ENCODE assay signal across 1 cellular context in the genomic region with DNA sequence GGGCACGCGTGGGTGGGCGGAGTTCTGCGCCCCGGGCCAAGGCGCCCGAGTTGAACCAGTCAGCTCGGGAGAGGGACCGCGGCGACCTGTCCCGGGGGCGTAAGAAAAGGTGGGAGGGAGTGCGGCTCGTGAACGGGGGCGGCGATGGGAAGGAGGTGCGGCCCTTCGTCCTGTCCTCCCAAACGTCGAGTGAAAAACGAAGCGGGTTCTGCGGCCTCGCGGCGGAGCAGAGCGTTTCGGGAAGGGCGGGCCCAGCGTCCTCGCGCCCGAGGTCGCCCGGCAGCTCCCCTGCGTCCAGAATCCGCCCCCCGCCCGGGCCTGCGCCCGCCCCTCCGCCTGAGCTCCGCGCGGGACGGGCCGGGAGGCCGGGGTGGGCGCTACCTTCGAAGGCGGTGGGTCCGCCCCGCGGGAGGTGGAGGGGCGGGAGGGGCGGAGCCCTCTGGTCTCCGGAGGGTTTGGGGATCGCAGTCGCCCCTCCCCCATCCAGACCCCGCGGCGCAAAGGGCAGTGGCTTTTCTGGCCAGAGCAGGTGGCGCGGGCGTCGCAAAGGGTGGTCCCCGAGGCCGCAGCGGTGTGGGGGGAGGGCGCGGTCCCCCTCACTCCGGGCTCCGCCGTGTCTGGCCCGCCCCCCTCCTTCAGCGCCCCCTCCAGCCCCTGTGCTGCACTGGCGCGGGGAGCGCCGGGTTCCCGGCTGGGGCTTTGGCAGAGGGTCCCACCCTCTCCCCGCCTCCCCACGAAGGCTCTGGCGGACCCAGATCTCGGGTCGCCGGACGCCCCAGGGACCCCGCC.
A peak's percentile ranks its signal among the peaks of the same experiment; 100 is the strongest.
TF ChIP-seq lines count a peak whose summit lies in the region.

No MANE protein-coding gene starts in this region.

TF ChIP-seq in HepG2, 621 proteins besides CTCF, POLR2A, EP300 and RAD21 (continued from another document and continues in another):
- TF ChIP-seq, protein P1, sequence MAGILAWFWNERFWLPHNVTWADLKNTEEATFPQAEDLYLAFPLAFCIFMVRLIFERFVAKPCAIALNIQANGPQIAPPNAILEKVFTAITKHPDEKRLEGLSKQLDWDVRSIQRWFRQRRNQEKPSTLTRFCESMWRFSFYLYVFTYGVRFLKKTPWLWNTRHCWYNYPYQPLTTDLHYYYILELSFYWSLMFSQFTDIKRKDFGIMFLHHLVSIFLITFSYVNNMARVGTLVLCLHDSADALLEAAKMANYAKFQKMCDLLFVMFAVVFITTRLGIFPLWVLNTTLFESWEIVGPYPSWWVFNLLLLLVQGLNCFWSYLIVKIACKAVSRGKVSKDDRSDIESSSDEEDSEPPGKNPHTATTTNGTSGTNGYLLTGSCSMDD (CRISPR knock-in tag; IDR thresholded peaks at IDR 0.05), result no peak
- TF ChIP-seq MZF1 (CRISPR knock-in tag; IDR thresholded peaks at IDR 0.05; ENCODE audit: borderline replicate concordance), result no peak
- TF ChIP-seq STAG1 (CRISPR knock-in tag; IDR thresholded peaks at IDR 0.05), result no peak
- 0 out of 2 replicates have a peak, but pooled peaks have one; percentile 19 for TF ChIP-seq NFE2L1 (CRISPR knock-in tag; IDR thresholded peaks at IDR 0.05; ENCODE audit: borderline replicate concordance)
- TF ChIP-seq SMC3 (IDR thresholded peaks at IDR 0.05; ENCODE audit: low read length), result no peak
- 0 out of 2 replicates have a peak, but pooled peaks have one; percentile 30 for TF ChIP-seq ZNF205 (CRISPR knock-in tag; IDR thresholded peaks at IDR 0.05)
- TF ChIP-seq PCBP2 (optimal IDR thresholded peaks at IDR 0.05; ENCODE audit: low read depth, low read length, poor library complexity, severe bottlenecking), result no peak
- TF ChIP-seq, protein P2, sequence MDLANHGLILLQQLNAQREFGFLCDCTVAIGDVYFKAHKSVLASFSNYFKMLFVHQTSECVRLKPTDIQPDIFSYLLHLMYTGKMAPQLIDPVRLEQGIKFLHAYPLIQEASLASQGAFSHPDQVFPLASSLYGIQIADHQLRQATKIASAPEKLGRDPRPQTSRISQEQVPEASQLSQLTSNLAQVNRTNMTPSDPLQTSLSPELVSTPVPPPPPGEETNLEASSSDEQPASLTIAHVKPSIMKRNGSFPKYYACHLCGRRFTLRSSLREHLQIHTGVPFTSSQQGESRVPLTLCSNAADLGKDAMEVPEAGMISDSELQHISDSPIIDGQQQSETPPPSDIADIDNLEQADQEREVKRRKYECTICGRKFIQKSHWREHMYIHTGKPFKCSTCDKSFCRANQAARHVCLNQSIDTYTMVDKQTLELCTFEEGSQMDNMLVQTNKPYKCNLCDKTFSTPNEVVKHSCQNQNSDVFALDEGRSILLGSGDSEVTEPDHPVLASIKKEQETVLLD (CRISPR knock-in tag; IDR thresholded peaks at IDR 0.05; ENCODE audit: low read depth), result 0 out of 2 replicates have a peak, but pooled peaks have one; percentile 41
- TF ChIP-seq, protein P3, sequence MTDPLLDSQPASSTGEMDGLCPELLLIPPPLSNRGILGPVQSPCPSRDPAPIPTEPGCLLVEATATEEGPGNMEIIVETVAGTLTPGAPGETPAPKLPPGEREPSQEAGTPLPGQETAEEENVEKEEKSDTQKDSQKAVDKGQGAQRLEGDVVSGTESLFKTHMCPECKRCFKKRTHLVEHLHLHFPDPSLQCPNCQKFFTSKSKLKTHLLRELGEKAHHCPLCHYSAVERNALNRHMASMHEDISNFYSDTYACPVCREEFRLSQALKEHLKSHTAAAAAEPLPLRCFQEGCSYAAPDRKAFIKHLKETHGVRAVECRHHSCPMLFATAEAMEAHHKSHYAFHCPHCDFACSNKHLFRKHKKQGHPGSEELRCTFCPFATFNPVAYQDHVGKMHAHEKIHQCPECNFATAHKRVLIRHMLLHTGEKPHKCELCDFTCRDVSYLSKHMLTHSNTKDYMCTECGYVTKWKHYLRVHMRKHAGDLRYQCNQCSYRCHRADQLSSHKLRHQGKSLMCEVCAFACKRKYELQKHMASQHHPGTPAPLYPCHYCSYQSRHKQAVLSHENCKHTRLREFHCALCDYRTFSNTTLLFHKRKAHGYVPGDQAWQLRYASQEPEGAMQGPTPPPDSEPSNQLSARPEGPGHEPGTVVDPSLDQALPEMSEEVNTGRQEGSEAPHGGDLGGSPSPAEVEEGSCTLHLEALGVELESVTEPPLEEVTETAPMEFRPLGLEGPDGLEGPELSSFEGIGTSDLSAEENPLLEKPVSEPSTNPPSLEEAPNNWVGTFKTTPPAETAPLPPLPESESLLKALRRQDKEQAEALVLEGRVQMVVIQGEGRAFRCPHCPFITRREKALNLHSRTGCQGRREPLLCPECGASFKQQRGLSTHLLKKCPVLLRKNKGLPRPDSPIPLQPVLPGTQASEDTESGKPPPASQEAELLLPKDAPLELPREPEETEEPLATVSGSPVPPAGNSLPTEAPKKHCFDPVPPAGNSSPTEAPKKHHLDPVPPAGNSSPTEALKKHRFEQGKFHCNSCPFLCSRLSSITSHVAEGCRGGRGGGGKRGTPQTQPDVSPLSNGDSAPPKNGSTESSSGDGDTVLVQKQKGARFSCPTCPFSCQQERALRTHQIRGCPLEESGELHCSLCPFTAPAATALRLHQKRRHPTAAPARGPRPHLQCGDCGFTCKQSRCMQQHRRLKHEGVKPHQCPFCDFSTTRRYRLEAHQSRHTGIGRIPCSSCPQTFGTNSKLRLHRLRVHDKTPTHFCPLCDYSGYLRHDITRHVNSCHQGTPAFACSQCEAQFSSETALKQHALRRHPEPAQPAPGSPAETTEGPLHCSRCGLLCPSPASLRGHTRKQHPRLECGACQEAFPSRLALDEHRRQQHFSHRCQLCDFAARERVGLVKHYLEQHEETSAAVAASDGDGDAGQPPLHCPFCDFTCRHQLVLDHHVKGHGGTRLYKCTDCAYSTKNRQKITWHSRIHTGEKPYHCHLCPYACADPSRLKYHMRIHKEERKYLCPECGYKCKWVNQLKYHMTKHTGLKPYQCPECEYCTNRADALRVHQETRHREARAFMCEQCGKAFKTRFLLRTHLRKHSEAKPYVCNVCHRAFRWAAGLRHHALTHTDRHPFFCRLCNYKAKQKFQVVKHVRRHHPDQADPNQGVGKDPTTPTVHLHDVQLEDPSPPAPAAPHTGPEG (CRISPR knock-in tag; IDR thresholded peaks at IDR 0.05), result peak; percentile 78; the same call in 1 of the 2 replicates
- no peak; the same call in 1 of the 2 replicates for TF ChIP-seq ESRRA (CRISPR knock-in tag; IDR thresholded peaks at IDR 0.05; ENCODE audit: low read depth)
- TF ChIP-seq, protein P4, sequence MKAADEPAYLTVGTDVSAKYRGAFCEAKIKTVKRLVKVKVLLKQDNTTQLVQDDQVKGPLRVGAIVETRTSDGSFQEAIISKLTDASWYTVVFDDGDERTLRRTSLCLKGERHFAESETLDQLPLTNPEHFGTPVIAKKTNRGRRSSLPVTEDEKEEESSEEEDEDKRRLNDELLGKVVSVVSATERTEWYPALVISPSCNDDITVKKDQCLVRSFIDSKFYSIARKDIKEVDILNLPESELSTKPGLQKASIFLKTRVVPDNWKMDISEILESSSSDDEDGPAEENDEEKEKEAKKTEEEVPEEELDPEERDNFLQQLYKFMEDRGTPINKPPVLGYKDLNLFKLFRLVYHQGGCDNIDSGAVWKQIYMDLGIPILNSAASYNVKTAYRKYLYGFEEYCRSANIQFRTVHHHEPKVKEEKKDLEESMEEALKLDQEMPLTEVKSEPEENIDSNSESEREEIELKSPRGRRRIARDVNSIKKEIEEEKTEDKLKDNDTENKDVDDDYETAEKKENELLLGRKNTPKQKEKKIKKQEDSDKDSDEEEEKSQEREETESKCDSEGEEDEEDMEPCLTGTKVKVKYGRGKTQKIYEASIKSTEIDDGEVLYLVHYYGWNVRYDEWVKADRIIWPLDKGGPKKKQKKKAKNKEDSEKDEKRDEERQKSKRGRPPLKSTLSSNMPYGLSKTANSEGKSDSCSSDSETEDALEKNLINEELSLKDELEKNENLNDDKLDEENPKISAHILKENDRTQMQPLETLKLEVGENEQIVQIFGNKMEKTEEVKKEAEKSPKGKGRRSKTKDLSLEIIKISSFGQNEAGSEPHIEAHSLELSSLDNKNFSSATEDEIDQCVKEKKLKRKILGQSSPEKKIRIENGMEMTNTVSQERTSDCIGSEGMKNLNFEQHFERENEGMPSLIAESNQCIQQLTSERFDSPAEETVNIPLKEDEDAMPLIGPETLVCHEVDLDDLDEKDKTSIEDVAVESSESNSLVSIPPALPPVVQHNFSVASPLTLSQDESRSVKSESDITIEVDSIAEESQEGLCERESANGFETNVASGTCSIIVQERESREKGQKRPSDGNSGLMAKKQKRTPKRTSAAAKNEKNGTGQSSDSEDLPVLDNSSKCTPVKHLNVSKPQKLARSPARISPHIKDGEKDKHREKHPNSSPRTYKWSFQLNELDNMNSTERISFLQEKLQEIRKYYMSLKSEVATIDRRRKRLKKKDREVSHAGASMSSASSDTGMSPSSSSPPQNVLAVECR (CRISPR knock-in tag; IDR thresholded peaks at IDR 0.05; ENCODE audit: borderline replicate concordance), result peak; percentile 43
- no peak for TF ChIP-seq ERF (CRISPR knock-in tag; IDR thresholded peaks at IDR 0.05)
- peak; percentile 87; the same call in 1 of the 2 replicates for TF ChIP-seq ZNF724P (CRISPR knock-in tag; IDR thresholded peaks at IDR 0.05; ENCODE audit: borderline replicate concordance)
- peak; percentile 48 for TF ChIP-seq HNRNPK (IDR thresholded peaks at IDR 0.05; ENCODE audit: low read depth, low read length, poor library complexity, severe bottlenecking)
- TF ChIP-seq, protein P5, sequence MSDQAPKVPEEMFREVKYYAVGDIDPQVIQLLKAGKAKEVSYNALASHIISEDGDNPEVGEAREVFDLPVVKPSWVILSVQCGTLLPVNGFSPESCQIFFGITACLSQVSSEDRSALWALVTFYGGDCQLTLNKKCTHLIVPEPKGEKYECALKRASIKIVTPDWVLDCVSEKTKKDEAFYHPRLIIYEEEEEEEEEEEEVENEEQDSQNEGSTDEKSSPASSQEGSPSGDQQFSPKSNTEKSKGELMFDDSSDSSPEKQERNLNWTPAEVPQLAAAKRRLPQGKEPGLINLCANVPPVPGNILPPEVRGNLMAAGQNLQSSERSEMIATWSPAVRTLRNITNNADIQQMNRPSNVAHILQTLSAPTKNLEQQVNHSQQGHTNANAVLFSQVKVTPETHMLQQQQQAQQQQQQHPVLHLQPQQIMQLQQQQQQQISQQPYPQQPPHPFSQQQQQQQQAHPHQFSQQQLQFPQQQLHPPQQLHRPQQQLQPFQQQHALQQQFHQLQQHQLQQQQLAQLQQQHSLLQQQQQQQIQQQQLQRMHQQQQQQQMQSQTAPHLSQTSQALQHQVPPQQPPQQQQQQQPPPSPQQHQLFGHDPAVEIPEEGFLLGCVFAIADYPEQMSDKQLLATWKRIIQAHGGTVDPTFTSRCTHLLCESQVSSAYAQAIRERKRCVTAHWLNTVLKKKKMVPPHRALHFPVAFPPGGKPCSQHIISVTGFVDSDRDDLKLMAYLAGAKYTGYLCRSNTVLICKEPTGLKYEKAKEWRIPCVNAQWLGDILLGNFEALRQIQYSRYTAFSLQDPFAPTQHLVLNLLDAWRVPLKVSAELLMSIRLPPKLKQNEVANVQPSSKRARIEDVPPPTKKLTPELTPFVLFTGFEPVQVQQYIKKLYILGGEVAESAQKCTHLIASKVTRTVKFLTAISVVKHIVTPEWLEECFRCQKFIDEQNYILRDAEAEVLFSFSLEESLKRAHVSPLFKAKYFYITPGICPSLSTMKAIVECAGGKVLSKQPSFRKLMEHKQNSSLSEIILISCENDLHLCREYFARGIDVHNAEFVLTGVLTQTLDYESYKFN (CRISPR knock-in tag; conservative IDR thresholded peaks at IDR 0.05), result peak; percentile 38; the same call in 1 of the 2 replicates
- TF ChIP-seq ZNF788 (CRISPR knock-in tag; IDR thresholded peaks at IDR 0.05; ENCODE audit: borderline replicate concordance), result no peak
- TF ChIP-seq ZFX (CRISPR knock-in tag; IDR thresholded peaks at IDR 0.05; ENCODE audit: low read depth), result peak; percentile 66
- TF ChIP-seq HOXA7 (CRISPR knock-in tag; IDR thresholded peaks at IDR 0.05), result no peak
- peak; percentile 71 for TF ChIP-seq HOXA3 (CRISPR knock-in tag; IDR thresholded peaks at IDR 0.05)
- TF ChIP-seq ZNF614 (CRISPR knock-in tag; IDR thresholded peaks at IDR 0.05; ENCODE audit: borderline replicate concordance), result no peak
- TF ChIP-seq NAIF1 (CRISPR knock-in tag; IDR thresholded peaks at IDR 0.05; ENCODE audit: borderline replicate concordance), result no peak; the same call in 1 of the 2 replicates
- TF ChIP-seq HIVEP1 (CRISPR knock-in tag; IDR thresholded peaks at IDR 0.05), result no peak
- TF ChIP-seq ZNF709 (CRISPR knock-in tag; IDR thresholded peaks at IDR 0.05), result 0 out of 2 replicates have a peak, but pooled peaks have one; percentile 35
- 0 out of 2 replicates have a peak, but pooled peaks have one; percentile 2 for TF ChIP-seq TOPORS (CRISPR knock-in tag; IDR thresholded peaks at IDR 0.05)
- TF ChIP-seq U2AF2 (IDR thresholded peaks at IDR 0.05; ENCODE audit: low read depth, low read length), result no peak
- no peak for TF ChIP-seq PPARG (CRISPR knock-in tag; conservative IDR thresholded peaks at IDR 0.05)
- 0 out of 2 replicates have a peak, but pooled peaks have one; percentile 79 for TF ChIP-seq ZC3H13 (CRISPR knock-in tag; IDR thresholded peaks at IDR 0.05)
- no peak for TF ChIP-seq ZNF720 (CRISPR knock-in tag; IDR thresholded peaks at IDR 0.05)
- TF ChIP-seq ZNF883 (CRISPR knock-in tag; IDR thresholded peaks at IDR 0.05; ENCODE audit: not compliant biosample characterization), result peak; percentile 64
- no peak for TF ChIP-seq ZNF572 (CRISPR knock-in tag; IDR thresholded peaks at IDR 0.05)
- no peak; the same call in 1 of the 2 replicates for TF ChIP-seq MTA1 (CRISPR knock-in tag; IDR thresholded peaks at IDR 0.05; ENCODE audit: borderline replicate concordance)
- TF ChIP-seq, protein P6, sequence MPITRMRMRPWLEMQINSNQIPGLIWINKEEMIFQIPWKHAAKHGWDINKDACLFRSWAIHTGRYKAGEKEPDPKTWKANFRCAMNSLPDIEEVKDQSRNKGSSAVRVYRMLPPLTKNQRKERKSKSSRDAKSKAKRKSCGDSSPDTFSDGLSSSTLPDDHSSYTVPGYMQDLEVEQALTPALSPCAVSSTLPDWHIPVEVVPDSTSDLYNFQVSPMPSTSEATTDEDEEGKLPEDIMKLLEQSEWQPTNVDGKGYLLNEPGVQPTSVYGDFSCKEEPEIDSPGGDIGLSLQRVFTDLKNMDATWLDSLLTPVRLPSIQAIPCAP (CRISPR knock-in tag; IDR thresholded peaks at IDR 0.05; ENCODE audit: low read depth), result no peak
- TF ChIP-seq MTA3 (CRISPR knock-in tag; IDR thresholded peaks at IDR 0.05), result no peak
- TF ChIP-seq, protein P7, sequence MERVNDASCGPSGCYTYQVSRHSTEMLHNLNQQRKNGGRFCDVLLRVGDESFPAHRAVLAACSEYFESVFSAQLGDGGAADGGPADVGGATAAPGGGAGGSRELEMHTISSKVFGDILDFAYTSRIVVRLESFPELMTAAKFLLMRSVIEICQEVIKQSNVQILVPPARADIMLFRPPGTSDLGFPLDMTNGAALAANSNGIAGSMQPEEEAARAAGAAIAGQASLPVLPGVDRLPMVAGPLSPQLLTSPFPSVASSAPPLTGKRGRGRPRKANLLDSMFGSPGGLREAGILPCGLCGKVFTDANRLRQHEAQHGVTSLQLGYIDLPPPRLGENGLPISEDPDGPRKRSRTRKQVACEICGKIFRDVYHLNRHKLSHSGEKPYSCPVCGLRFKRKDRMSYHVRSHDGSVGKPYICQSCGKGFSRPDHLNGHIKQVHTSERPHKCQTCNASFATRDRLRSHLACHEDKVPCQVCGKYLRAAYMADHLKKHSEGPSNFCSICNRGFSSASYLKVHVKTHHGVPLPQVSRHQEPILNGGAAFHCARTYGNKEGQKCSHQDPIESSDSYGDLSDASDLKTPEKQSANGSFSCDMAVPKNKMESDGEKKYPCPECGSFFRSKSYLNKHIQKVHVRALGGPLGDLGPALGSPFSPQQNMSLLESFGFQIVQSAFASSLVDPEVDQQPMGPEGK (CRISPR knock-in tag; IDR thresholded peaks at IDR 0.05), result peak; percentile 83
- no peak for TF ChIP-seq MATR3 (CRISPR knock-in tag; IDR thresholded peaks at IDR 0.05)
- peak; percentile 36; the same call in 1 of the 2 replicates for TF ChIP-seq ZNF160 (CRISPR knock-in tag; IDR thresholded peaks at IDR 0.05)
- TF ChIP-seq ATRX (CRISPR knock-in tag; IDR thresholded peaks at IDR 0.05; ENCODE audit: borderline replicate concordance), result no peak
- TF ChIP-seq ARNTL (CRISPR knock-in tag; IDR thresholded peaks at IDR 0.05), result no peak
- TF ChIP-seq ZNF20 (CRISPR knock-in tag; IDR thresholded peaks at IDR 0.05), result no peak
- TF ChIP-seq SMAD9 (CRISPR knock-in tag; IDR thresholded peaks at IDR 0.05), result no peak
